Comparison of ENCODE assay signal across 8 cellular contexts in genomic region chr19:12945479-12946091, GRCh38. TPM values are rescaled to one million over a fixed set of nuclear protein-coding genes. Genes with fewer than 3 reads are reported as not detected.
DNase-seq lines count a peak whose midpoint lies in the region; ATAC-seq, FAIRE-seq and TF ChIP-seq lines count a peak whose summit lies in the region.

TSS of gene RAD23A (plus strand) at chr19:12945862. CDS start at chr19:12945949, 87 bp downstream.

- peak within 1 kb of the TSS; percentile 82 to 90 (median 86) for H3K27ac ChIP-seq in pancreas
- peak within 1 kb of the TSS; percentile 79 to 98 (median 94) for H3K27ac ChIP-seq in thyroid gland

- H3K4me3 ChIP-seq in GM12875 (ENCODE audit: low read depth, low read length), result peak within 1 kb of the TSS; percentile 49
- H3K4me3 ChIP-seq in pancreas, result peak within 1 kb of the TSS; percentile 76 to 93 (median 84)
- H3K4me3 ChIP-seq in thyroid gland (replicated peaks in 1 of 3), result peak within 1 kb of the TSS; percentile 38 to 94 (median 60)

- no peak for FAIRE-seq in pancreas (lab: Jason Lieb, UNC)

- DNase-seq in NCI-H1417 treated with DMSO at 0.1 percent for 48 hours (lab: John Stamatoyannopoulos, UW) (peak; percentile 93), SW480 (ENCODE audit: low spot score) (peak; percentile 95), Right ventricle myocardium inferior (ENCODE audit: missing footprints) (peak; percentile 100), pancreas (peak; percentile 95 to 100 (median 100)), thyroid gland (peak; percentile 98 to 99)
- peak; percentile 93 for DNase-seq in activated naive CD8-positive, alpha-beta T cell treated with anti-CD3 and anti-CD28 coated beads, Interleukin-2, amount 50 U/mL, for 16 hours (ENCODE audit: low read depth, low spot score)

- peak; percentile 77 for ATAC-seq in HG02763 (IDR thresholded peaks at IDR 0.05; ENCODE audit: unreplicated experiment)
- peak; percentile 94 for ATAC-seq in Right ventricle myocardium inferior
- ATAC-seq in pancreas, result peak; percentile 90 to 95 (median 94)

- peaks cover 9 to 70% (median 41%) of the 10 kb centered on the region in 3 donors for H3K36me3 ChIP-seq in pancreas
- peaks cover 58 to 72% of the 10 kb centered on the region in 2 donors for H3K36me3 ChIP-seq in thyroid gland

- H3K4me1 ChIP-seq in pancreas (peaks cover 12 to 24% (median 12%) of the 10 kb centered on the region in 3 donors), thyroid gland (peaks cover 35 to 56% of the 10 kb centered on the region in 2 donors)

- 0 to 1% methylated on average over 49 to 61 of the region's 62 CpGs for WGBS in pancreas, 2 donors
- WGBS in thyroid gland, 2 donors, result 1 to 2% methylated on average over 12 to 19 of the region's 62 CpGs

- intact Hi-C loops in Right ventricle myocardium inferior (cut with DNase I), result no loop called here
- intact Hi-C loops in pancreas (cut with DNase I), result no loop called here
- intact Hi-C loops in thyroid gland (cut with DNase I), result no loop called here

- TF ChIP-seq POLR2A in thyroid gland (IDR thresholded peaks at IDR 0.05), result peak; percentile 50 to 89

- H3K27me3 ChIP-seq in pancreas (no peaks in the 10 kb centered on the region), thyroid gland (no peaks in the 10 kb centered on the region)

- H3K9me3 ChIP-seq in pancreas (no peaks in the 10 kb centered on the region), thyroid gland (no peaks in the 10 kb centered on the region)

- TF ChIP-seq CTCF in GM12875 (IDR thresholded peaks at IDR 0.05; ENCODE audit: borderline replicate concordance, insufficient read depth, low read depth, low read length) (no peak), pancreas (IDR thresholded peaks at IDR 0.05) (no peak), thyroid gland (IDR thresholded peaks at IDR 0.05) (peak in 1 of 6 experiments; percentile 22)

RNA-seq across cellular contexts. Expression of gene RAD23A, which starts in this region (rescaled TPM):
- total RNA-seq in Right ventricle myocardium inferior (171 TPM), pancreas (10 to 100 TPM; 35.0 to 60.2 (median 45.9) TPM), thyroid gland (100 to 1,000 TPM in 2 of 4 donors, 10 to 100 TPM in 2; 72.0 to 128 (median 101) TPM)
- 10 to 100 TPM; 91.5 to 99.1 TPM for polyA plus RNA-seq in pancreas

Comparison
In these comparisons a context has a peak if more than half of its experiments do, and no peak if none do; other contexts are left out.
1. Peak in every context shown above with its lines: DNase-seq, ATAC-seq, H3K4me3 ChIP-seq and H3K27ac ChIP-seq.